1 cellular context compared by ENCODE assay signal in the genomic region with DNA sequence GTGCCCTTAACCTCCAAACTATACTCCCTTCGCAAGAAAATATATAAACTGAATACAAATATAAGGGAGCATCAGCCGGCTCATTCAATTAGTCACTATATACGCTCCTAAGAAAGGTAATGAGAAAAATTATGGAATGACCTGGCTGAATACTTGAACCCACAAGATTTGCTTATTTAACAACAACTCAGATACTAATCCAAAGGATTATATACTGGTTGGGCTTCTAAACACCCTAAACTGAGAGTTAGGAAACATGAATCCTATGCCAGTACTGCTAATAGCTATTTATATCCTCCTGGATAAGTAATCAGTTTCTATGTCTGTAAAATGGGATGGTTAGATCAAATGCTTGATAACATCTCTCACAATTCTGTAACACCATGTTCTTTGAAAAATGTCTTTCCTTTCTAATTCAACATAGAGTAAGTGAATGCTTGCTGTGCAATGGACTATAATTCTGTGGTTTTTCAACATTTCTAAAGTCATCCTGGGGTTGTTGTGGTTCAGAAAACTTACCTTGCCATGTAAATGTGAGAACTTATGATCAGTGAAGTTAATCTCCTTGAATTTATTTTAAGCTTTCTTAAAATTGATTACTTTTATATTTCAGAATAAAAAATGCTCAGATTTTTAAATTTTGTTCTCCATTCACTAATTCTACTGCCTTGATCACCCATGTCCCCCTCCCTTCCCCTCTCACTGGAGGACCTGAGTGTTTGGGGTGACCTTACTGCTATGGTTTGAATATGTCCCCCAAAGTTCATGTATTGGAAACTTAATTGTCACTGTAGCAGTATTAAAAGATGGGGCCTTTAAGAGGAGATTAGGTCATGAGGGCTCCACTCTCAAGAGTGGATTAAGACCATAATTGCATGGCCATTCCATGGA.
TF ChIP-seq lines count a peak whose summit lies in the region.

No MANE protein-coding gene starts in this region.

TF ChIP-seq in K562, 482 proteins besides CTCF, POLR2A, EP300 and RAD21:
- TF ChIP-seq, protein P1, sequence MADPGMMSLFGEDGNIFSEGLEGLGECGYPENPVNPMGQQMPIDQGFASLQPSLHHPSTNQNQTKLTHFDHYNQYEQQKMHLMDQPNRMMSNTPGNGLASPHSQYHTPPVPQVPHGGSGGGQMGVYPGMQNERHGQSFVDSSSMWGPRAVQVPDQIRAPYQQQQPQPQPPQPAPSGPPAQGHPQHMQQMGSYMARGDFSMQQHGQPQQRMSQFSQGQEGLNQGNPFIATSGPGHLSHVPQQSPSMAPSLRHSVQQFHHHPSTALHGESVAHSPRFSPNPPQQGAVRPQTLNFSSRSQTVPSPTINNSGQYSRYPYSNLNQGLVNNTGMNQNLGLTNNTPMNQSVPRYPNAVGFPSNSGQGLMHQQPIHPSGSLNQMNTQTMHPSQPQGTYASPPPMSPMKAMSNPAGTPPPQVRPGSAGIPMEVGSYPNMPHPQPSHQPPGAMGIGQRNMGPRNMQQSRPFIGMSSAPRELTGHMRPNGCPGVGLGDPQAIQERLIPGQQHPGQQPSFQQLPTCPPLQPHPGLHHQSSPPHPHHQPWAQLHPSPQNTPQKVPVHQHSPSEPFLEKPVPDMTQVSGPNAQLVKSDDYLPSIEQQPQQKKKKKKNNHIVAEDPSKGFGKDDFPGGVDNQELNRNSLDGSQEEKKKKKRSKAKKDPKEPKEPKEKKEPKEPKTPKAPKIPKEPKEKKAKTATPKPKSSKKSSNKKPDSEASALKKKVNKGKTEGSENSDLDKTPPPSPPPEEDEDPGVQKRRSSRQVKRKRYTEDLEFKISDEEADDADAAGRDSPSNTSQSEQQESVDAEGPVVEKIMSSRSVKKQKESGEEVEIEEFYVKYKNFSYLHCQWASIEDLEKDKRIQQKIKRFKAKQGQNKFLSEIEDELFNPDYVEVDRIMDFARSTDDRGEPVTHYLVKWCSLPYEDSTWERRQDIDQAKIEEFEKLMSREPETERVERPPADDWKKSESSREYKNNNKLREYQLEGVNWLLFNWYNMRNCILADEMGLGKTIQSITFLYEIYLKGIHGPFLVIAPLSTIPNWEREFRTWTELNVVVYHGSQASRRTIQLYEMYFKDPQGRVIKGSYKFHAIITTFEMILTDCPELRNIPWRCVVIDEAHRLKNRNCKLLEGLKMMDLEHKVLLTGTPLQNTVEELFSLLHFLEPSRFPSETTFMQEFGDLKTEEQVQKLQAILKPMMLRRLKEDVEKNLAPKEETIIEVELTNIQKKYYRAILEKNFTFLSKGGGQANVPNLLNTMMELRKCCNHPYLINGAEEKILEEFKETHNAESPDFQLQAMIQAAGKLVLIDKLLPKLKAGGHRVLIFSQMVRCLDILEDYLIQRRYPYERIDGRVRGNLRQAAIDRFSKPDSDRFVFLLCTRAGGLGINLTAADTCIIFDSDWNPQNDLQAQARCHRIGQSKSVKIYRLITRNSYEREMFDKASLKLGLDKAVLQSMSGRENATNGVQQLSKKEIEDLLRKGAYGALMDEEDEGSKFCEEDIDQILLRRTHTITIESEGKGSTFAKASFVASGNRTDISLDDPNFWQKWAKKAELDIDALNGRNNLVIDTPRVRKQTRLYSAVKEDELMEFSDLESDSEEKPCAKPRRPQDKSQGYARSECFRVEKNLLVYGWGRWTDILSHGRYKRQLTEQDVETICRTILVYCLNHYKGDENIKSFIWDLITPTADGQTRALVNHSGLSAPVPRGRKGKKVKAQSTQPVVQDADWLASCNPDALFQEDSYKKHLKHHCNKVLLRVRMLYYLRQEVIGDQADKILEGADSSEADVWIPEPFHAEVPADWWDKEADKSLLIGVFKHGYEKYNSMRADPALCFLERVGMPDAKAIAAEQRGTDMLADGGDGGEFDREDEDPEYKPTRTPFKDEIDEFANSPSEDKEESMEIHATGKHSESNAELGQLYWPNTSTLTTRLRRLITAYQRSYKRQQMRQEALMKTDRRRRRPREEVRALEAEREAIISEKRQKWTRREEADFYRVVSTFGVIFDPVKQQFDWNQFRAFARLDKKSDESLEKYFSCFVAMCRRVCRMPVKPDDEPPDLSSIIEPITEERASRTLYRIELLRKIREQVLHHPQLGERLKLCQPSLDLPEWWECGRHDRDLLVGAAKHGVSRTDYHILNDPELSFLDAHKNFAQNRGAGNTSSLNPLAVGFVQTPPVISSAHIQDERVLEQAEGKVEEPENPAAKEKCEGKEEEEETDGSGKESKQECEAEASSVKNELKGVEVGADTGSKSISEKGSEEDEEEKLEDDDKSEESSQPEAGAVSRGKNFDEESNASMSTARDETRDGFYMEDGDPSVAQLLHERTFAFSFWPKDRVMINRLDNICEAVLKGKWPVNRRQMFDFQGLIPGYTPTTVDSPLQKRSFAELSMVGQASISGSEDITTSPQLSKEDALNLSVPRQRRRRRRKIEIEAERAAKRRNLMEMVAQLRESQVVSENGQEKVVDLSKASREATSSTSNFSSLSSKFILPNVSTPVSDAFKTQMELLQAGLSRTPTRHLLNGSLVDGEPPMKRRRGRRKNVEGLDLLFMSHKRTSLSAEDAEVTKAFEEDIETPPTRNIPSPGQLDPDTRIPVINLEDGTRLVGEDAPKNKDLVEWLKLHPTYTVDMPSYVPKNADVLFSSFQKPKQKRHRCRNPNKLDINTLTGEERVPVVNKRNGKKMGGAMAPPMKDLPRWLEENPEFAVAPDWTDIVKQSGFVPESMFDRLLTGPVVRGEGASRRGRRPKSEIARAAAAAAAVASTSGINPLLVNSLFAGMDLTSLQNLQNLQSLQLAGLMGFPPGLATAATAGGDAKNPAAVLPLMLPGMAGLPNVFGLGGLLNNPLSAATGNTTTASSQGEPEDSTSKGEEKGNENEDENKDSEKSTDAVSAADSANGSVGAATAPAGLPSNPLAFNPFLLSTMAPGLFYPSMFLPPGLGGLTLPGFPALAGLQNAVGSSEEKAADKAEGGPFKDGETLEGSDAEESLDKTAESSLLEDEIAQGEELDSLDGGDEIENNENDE (IDR thresholded peaks at IDR 0.05; ENCODE audit: low read depth, low read length), result no peak
- TF ChIP-seq, protein P2, sequence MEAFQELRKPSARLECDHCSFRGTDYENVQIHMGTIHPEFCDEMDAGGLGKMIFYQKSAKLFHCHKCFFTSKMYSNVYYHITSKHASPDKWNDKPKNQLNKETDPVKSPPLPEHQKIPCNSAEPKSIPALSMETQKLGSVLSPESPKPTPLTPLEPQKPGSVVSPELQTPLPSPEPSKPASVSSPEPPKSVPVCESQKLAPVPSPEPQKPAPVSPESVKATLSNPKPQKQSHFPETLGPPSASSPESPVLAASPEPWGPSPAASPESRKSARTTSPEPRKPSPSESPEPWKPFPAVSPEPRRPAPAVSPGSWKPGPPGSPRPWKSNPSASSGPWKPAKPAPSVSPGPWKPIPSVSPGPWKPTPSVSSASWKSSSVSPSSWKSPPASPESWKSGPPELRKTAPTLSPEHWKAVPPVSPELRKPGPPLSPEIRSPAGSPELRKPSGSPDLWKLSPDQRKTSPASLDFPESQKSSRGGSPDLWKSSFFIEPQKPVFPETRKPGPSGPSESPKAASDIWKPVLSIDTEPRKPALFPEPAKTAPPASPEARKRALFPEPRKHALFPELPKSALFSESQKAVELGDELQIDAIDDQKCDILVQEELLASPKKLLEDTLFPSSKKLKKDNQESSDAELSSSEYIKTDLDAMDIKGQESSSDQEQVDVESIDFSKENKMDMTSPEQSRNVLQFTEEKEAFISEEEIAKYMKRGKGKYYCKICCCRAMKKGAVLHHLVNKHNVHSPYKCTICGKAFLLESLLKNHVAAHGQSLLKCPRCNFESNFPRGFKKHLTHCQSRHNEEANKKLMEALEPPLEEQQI (IDR thresholded peaks at IDR 0.05), result 0 out of 2 replicates have a peak, but pooled peaks have one; percentile 28
- TF ChIP-seq PPARD (CRISPR knock-in tag; IDR thresholded peaks at IDR 0.05) (no peak), SMARCA5 (IDR thresholded peaks at IDR 0.05) (0 out of 2 replicates have a peak, but pooled peaks have one; percentile 27), ADNP (tag; IDR thresholded peaks at IDR 0.05) (peak; percentile 75), BCOR (IDR thresholded peaks at IDR 0.05) (peak; percentile 56; the same call in 1 of the 2 replicates), RBM25 (IDR thresholded peaks at IDR 0.05; ENCODE audit: low read depth, low read length, severe bottlenecking) (peak; percentile 84), KDM1A (IDR thresholded peaks at IDR 0.05) (peak in 1 of 2 experiments; percentile 40; a peak in 2 of 4 replicates), ZNF146 (CRISPR knock-in tag; IDR thresholded peaks at IDR 0.05; ENCODE audit: unreplicated experiment) (no peak)
- TF ChIP-seq, protein P3, sequence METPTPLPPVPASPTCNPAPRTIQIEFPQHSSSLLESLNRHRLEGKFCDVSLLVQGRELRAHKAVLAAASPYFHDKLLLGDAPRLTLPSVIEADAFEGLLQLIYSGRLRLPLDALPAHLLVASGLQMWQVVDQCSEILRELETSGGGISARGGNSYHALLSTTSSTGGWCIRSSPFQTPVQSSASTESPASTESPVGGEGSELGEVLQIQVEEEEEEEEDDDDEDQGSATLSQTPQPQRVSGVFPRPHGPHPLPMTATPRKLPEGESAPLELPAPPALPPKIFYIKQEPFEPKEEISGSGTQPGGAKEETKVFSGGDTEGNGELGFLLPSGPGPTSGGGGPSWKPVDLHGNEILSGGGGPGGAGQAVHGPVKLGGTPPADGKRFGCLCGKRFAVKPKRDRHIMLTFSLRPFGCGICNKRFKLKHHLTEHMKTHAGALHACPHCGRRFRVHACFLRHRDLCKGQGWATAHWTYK (CRISPR knock-in tag; IDR thresholded peaks at IDR 0.05), result no peak
- TF ChIP-seq, protein P4, sequence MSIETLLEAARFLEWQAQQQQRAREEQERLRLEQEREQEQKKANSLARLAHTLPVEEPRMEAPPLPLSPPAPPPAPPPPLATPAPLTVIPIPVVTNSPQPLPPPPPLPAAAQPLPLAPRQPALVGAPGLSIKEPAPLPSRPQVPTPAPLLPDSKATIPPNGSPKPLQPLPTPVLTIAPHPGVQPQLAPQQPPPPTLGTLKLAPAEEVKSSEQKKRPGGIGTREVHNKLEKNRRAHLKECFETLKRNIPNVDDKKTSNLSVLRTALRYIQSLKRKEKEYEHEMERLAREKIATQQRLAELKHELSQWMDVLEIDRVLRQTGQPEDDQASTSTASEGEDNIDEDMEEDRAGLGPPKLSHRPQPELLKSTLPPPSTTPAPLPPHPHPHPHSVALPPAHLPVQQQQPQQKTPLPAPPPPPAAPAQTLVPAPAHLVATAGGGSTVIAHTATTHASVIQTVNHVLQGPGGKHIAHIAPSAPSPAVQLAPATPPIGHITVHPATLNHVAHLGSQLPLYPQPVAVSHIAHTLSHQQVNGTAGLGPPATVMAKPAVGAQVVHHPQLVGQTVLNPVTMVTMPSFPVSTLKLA (conservative IDR thresholded peaks at IDR 0.05), result no peak
